ENCODE assay signal across 9 cellular contexts in the genomic region with DNA sequence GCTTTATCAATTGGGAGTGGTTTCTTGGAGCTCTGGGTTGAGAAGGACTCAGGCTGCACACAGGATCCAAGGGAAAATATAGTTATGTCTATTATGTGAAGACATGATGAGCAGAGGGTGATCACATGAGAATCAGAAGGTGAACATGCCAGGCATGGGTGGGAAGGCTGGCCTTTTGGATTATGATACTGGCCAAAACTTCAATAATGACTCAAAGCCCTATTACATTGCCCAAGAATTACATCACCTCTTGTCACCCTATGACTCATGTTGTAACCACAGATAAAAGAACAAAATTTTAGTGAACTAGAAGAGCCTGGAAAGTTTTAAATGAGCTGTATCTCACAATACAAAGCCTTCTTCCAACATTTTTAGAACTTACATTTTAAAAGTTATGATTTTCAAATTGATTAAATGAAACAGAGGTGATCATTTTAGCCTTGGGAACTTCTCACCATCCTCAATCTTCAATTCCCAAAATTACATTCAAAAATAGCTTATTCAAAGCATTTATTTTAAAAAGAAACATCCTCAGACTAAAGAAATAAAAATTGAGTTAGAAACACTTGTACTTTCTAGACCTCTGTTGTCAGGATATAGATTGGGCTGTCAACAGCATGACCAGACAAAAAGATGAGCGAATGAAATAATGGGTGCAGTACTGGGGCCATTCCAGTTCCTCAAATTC.
DNase-seq lines count a peak whose midpoint lies in the region; ATAC-seq and TF ChIP-seq lines count a peak whose summit lies in the region.
"Had no signal": no experiment of that assay in that cellular context is flagged by ENCODE, and none has a peak within 500 bp of the region (broad histone marks: within the 10 kb centered on the region; RNA-seq: fewer than 3 reads in every experiment).

No MANE protein-coding gene starts in this region.

- peak; percentile 62 to 69 for ATAC-seq in activated T-cell treated with anti-CD3 and anti-CD28 coated beads, Interleukin-2, amount 50 U/mL, for 72 hours (replicated peaks in 1 of 2)
- ATAC-seq in HG03196 (IDR thresholded peaks at IDR 0.05; ENCODE audit: unreplicated experiment) (peak; percentile 88), HG03571 (IDR thresholded peaks at IDR 0.05; ENCODE audit: unreplicated experiment) (no peak), HG03025 (IDR thresholded peaks at IDR 0.05; ENCODE audit: low FRiP score, unreplicated experiment) (no peak)

- peaks cover 10% of the 10 kb centered on the region for H3K4me1 Mint-ChIP-seq in activated T-cell treated with anti-CD3 and anti-CD28 coated beads, Interleukin-2, amount 50 U/mL, for 72 hours (ENCODE audit: low read depth)

- no peaks in the 10 kb centered on the region for H3K36me3 Mint-ChIP-seq in activated T-cell treated with anti-CD3 and anti-CD28 coated beads, Interleukin-2, amount 50 U/mL, for 72 hours (ENCODE audit: insufficient read depth in 2 of 2)

- no peak for TF ChIP-seq CTCF in brain microvascular endothelial cell (IDR thresholded peaks at IDR 0.05; ENCODE audit: low read depth, low read length, missing control alignments)

- peak overlapping the region; percentile 59 for H3K27ac Mint-ChIP-seq in activated T-cell treated with anti-CD3 and anti-CD28 coated beads, Interleukin-2, amount 50 U/mL, for 72 hours

- H3K9me3 Mint-ChIP-seq in activated T-cell treated with anti-CD3 and anti-CD28 coated beads, Interleukin-2, amount 50 U/mL, for 72 hours = peaks cover 5 to 8% of the 10 kb centered on the region in 2 donors

- no peaks in the 10 kb centered on the region for H3K36me3 ChIP-seq in brain microvascular endothelial cell (replicated peaks)
- H3K36me3 ChIP-seq in H7 (replicated peaks; ENCODE audit: control insufficient read depth, insufficient read depth, low read length) = no peaks in the 10 kb centered on the region
- H3K36me3 ChIP-seq: BLaER1 treated with 17β-estradiol and CSF1 and Interleukin-3, amounts not matched to agents 10 nM and 100 nM had no signal

- no peaks in the 10 kb centered on the region for H3K27me3 Mint-ChIP-seq in activated T-cell treated with anti-CD3 and anti-CD28 coated beads, Interleukin-2, amount 50 U/mL, for 72 hours (ENCODE audit: low read depth)

- in situ Hi-C loops in brain microvascular endothelial cell (cut with HindIII; ENCODE audit: low pct_ligation_motif_present, low sequenced_read_pairs) = no loop called here

- H3K4me3 ChIP-seq in brain microvascular endothelial cell (ENCODE audit: low read depth, low read length) (no peak overlapping the region), H7 (ENCODE audit: insufficient read depth, low read depth, low read length) (no peak overlapping the region)
- H3K4me3 ChIP-seq: BLaER1 treated with 17β-estradiol and CSF1 and Interleukin-3, amounts not matched to agents 10 nM and 100 nM had no signal

- H3K27me3 ChIP-seq in brain microvascular endothelial cell (replicated peaks) (no peaks in the 10 kb centered on the region), H7 (ENCODE audit: control insufficient read depth, insufficient read depth, low read length) (no peaks in the 10 kb centered on the region)
- H3K27me3 ChIP-seq: BLaER1 treated with 17β-estradiol and CSF1 and Interleukin-3, amounts not matched to agents 10 nM and 100 nM had no signal

- DNase-seq in activated T-cell treated with anti-CD3 and anti-CD28 coated beads, Interleukin-2, amount 50 U/mL, for 72 hours = peak in 1 of 2 donors; percentile 6
- DNase-seq in activated T-cell treated with anti-CD3 and anti-CD28 coated beads for 4 hours (no peak), brain microvascular endothelial cell (peak; percentile 84), smooth muscle cell of the brain vasculature (ENCODE audit: low read depth, low spot score) (peak; percentile 10), H7 (no peak)

- peak overlapping the region; percentile 58 for H3K27ac ChIP-seq in brain microvascular endothelial cell

- H3K4me3 Mint-ChIP-seq in activated T-cell treated with anti-CD3 and anti-CD28 coated beads, Interleukin-2, amount 50 U/mL, for 72 hours = no peak overlapping the region

Comparison
In these comparisons a context has a peak if more than half of its experiments do, and no peak if none do; other contexts are left out.
1. ATAC-seq: peak in activated T-cell treated with anti-CD3 and anti-CD28 coated beads, Interleukin-2, amount 50 U/mL, for 72 hours (2 of 2) and HG03196 (single experiment); none in HG03571 (single experiment) and HG03025 (single experiment).
2. DNase-seq: peak in brain microvascular endothelial cell (single experiment) and smooth muscle cell of the brain vasculature (single experiment); none in activated T-cell treated with anti-CD3 and anti-CD28 coated beads for 4 hours (single experiment) and H7 (single experiment).